13 cellular contexts compared by ENCODE assay signal in the genomic region with DNA sequence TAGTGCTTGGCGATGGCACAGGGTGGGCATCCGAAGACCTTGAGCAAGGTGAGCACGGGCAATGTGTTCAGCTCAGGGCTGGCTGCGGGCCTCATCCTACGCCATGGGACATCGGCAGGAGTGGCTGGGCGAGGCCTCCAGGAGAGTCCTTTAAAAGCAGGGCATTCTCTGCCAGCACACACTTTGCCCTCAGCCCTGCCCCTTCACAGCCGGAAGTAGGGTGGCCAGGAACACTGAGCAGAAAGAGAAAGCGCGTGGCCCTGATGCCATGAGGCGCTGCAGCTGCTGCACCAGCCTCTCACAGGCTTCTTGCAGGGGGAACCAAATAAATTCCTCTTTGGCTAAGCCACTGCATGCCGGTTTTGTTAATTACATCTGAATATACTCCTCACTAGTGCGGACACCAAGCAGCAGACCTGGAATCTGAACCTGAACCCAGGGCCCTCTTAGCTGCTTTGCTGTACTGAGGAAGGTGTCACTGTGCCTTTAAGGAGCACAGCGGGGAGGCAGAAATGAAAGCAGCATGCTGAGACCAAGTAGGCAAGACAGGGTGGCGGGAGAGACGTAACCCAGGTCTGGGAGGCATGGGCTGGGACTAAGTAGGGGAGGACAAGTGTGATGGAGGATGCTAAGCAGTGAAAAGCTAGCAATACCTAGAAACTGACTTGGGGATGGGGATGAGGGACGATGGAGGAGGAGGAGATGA.
DNase-seq lines count a peak whose midpoint lies in the region; ATAC-seq and TF ChIP-seq lines count a peak whose summit lies in the region.
"Had no signal": no experiment of that assay in that cellular context is flagged by ENCODE, and none has a peak within 500 bp of the region (broad histone marks: within the 10 kb centered on the region; RNA-seq: fewer than 3 reads in every experiment).

No MANE protein-coding gene starts in this region.

- H3K27me3 Mint-ChIP-seq in naive thymus-derived CD8-positive, alpha-beta T cell: no peaks in the 10 kb centered on the region
- H3K27me3 Mint-ChIP-seq: activated naive CD8-positive, alpha-beta T cell; CD4-positive, alpha-beta T cell had no signal

- WGBS in esophagus muscularis mucosa: 89% methylated on average over 17 of the region's 17 CpGs
- 84 to 94% (median 91%) methylated on average over 17 of the region's 17 CpGs for WGBS in psoas muscle, 3 donors

- no peak for TF ChIP-seq EP300 in esophagus muscularis mucosa (IDR thresholded peaks at IDR 0.05)

- H3K4me1 ChIP-seq in esophagus muscularis mucosa: peaks cover 28 to 51% (median 41%) of the 10 kb centered on the region in 4 donors
- H3K4me1 ChIP-seq in psoas muscle: peaks cover 32% of the 10 kb centered on the region

- H3K27ac ChIP-seq in esophagus muscularis mucosa (replicated peaks in 1 of 4) (peak overlapping the region in 3 of 4 donors; percentile 28 to 51 (median 29)), psoas muscle (no peak overlapping the region)

- no peaks in the 10 kb centered on the region for H3K27me3 ChIP-seq in esophagus muscularis mucosa
- no peaks in the 10 kb centered on the region for H3K27me3 ChIP-seq in psoas muscle (ENCODE audit: insufficient read depth in 3 of 3, low read length in 2 of 3)

- H3K36me3 Mint-ChIP-seq in naive thymus-derived CD8-positive, alpha-beta T cell: no peaks in the 10 kb centered on the region
- H3K36me3 Mint-ChIP-seq: stimulated activated naive B cell treated with anti-CD40 and anti-IgM and Interleukin-4, amounts not matched to agents 10 μg/mL and 1 μg/mL and 100 μg/mL, for 72 hours had no signal

- H3K4me3 Mint-ChIP-seq in naive thymus-derived CD8-positive, alpha-beta T cell: peak overlapping the region in 8 of 10 donors; percentile 22 to 81 (median 50)
- H3K4me3 Mint-ChIP-seq: activated naive CD8-positive, alpha-beta T cell; CD4-positive, alpha-beta T cell; stimulated activated naive B cell treated with anti-CD40 and anti-IgM and Interleukin-4, amounts not matched to agents 10 μg/mL and 1 μg/mL and 100 μg/mL, for 72 hours had no signal

- peaks cover 11 to 16% (median 12%) of the 10 kb centered on the region in 4 donors for H3K4me1 Mint-ChIP-seq in naive thymus-derived CD8-positive, alpha-beta T cell

- peak overlapping the region in 2 of 4 donors; percentile 4 to 28 for H3K4me3 ChIP-seq in esophagus muscularis mucosa
- no peak overlapping the region for H3K4me3 ChIP-seq in psoas muscle

- intact Hi-C loops in esophagus muscularis mucosa (cut with DNase I): no loop called here
- intact Hi-C loops in psoas muscle (cut with DNase I): loop anchor here in 1 of 2 donors (5.0 kb wide), 1 partner anchor 34 kb away; no protein-coding TSS in a partner anchor

- no peak for TF ChIP-seq POLR2A in esophagus muscularis mucosa (IDR thresholded peaks at IDR 0.05; ENCODE audit: low read depth)

- DNase-seq in G401 (ENCODE audit: low spot score) (peak; percentile 82), NCI-H510A (lab: John Stamatoyannopoulos, UW) (peak; percentile 79), esophagus muscularis mucosa (ENCODE audit: extremely low spot score) (no peak), NCI-H2227 treated with DMSO at 0.1 percent for 48 hours (lab: John Stamatoyannopoulos, UW) (no peak), psoas muscle (no peak), NCI-H774 (lab: John Stamatoyannopoulos, UW) (no peak)
- no peak for DNase-seq in naive thymus-derived CD8-positive, alpha-beta T cell
- DNase-seq: CD4-positive, alpha-beta T cell; stimulated activated CD4-positive, alpha-beta T cell treated with anti-CD3 and anti-CD28 coated beads, Interleukin-2, amount 100 ng/mL, for 48 hours; stimulated activated naive B cell treated with anti-CD40 and anti-IgM and Interleukin-4, amounts not matched to agents 10 μg/mL and 1 μg/mL and 100 μg/mL, for 72 hours had no signal

- no peaks in the 10 kb centered on the region for H3K9me3 Mint-ChIP-seq in naive thymus-derived CD8-positive, alpha-beta T cell
- H3K9me3 Mint-ChIP-seq: CD4-positive, alpha-beta T cell; stimulated activated naive B cell treated with anti-CD40 and anti-IgM and Interleukin-4, amounts not matched to agents 10 μg/mL and 1 μg/mL and 100 μg/mL, for 72 hours had no signal

- H3K36me3 ChIP-seq in esophagus muscularis mucosa: peaks cover 0 to 35% (median 9%) of the 10 kb centered on the region in 4 donors
- peaks cover 2 to 29% of the 10 kb centered on the region in 2 donors for H3K36me3 ChIP-seq in psoas muscle (ENCODE audit: insufficient read depth in 1 of 2, low read depth in 1 of 2)

- H3K9me3 ChIP-seq in esophagus muscularis mucosa (no peaks in the 10 kb centered on the region), psoas muscle (no peaks in the 10 kb centered on the region)

- POLR2A ChIA-PET in naive thymus-derived CD8-positive, alpha-beta T cell (lab: Charles Lee): interaction anchor here (0.6 kb wide), 1 partner anchor 57 kb away, joined by 3 read pairs; no protein-coding TSS in a partner anchor

- TF ChIP-seq CTCF in esophagus muscularis mucosa (IDR thresholded peaks at IDR 0.05) (no peak), psoas muscle (IDR thresholded peaks at IDR 0.05) (no peak)

- in situ Hi-C loops in G401 (cut with HindIII; ENCODE audit: low sequenced_read_pairs): no loop called here

- peak in 1 of 2 donors; percentile 42 for ATAC-seq in naive thymus-derived CD8-positive, alpha-beta T cell
- ATAC-seq in GM18907 (IDR thresholded peaks at IDR 0.05; ENCODE audit: unreplicated experiment) (no peak), psoas muscle (no peak)
- ATAC-seq: Panc1; stimulated activated naive B cell treated with anti-CD40 and anti-IgM and Interleukin-4, amounts not matched to agents 10 μg/mL and 1 μg/mL and 100 μg/mL, for 72 hours had no signal

- peak overlapping the region in 7 of 10 donors; percentile 19 to 77 (median 60) for H3K27ac Mint-ChIP-seq in naive thymus-derived CD8-positive, alpha-beta T cell
- H3K27ac Mint-ChIP-seq: activated naive CD8-positive, alpha-beta T cell; CD4-positive, alpha-beta T cell; stimulated activated naive B cell treated with anti-CD40 and anti-IgM and Interleukin-4, amounts not matched to agents 10 μg/mL and 1 μg/mL and 100 μg/mL, for 72 hours had no signal

Comparison
In these comparisons a context has a peak if more than half of its experiments do, and no peak if none do; other contexts are left out.
1. DNase-seq: peak in G401 (single experiment) and NCI-H510A (single experiment); none in esophagus muscularis mucosa (single experiment), naive thymus-derived CD8-positive, alpha-beta T cell (0 of 10), NCI-H2227 treated with DMSO at 0.1 percent for 48 hours (single experiment), psoas muscle (0 of 2) and NCI-H774 (single experiment).